Comparison of ENCODE assay signal across 29 cellular contexts in the genomic region with DNA sequence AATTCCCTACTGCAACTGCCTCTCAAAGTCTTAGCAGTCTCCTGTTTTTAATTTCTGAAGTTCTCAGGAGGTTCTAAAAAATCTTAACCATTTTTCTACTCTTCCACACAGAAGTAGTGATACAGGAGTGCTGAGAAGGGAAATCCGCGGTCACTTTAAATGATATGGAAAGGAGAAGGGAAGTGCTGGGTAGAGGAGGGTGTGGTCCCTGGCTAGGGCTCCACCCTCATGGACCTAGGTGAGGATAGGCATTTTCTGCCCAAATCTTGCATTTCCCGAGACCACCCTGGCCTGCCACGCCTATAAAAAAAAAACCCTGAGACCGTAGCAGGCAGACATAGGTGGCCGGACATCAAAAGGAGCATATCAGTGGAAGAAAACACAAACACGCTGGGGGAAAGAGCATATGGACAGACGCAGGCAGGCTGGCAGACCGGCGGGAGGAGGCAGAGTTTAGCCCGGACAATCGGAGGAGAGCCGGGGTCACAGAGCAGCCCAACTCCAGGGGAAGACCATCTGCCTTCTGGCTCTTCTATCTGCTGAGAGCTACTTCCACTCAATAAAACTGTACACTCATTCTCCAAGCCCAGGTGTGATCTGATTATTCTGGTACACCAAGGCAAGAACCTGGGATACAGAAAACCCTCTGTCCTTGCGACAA.
"Had no signal": no experiment of that assay in that cellular context is flagged by ENCODE, and none has a peak within 500 bp of the region (broad histone marks: within the 10 kb centered on the region; RNA-seq: fewer than 3 reads in every experiment).

No MANE protein-coding gene starts in this region.

- H3K4me1 Mint-ChIP-seq: immature natural killer cell; memory B cell; mesothelial cell of epicardium; natural killer cell; neural crest cell; stimulated activated effector memory CD8-positive, alpha-beta T cell treated with anti-CD3 and anti-CD28 coated beads, Interleukin-12 subunit alpha, Interleukin-12 subunit beta, amount 100 ng/mL, for 72 hours had no signal

- H3K36me3 Mint-ChIP-seq: immature natural killer cell; memory B cell; mesothelial cell of epicardium; natural killer cell; stimulated activated effector memory CD8-positive, alpha-beta T cell treated with anti-CD3 and anti-CD28 coated beads, Interleukin-12 subunit alpha, Interleukin-12 subunit beta, amount 100 ng/mL, for 72 hours; type B pancreatic cell had no signal

- H3K27me3 Mint-ChIP-seq: memory B cell, type B pancreatic cell had no signal

- H3K4me3 ChIP-seq: dorsolateral prefrontal cortex, esophagus muscularis mucosa, gastrocnemius medialis, heart right ventricle, left ventricle myocardium inferior, lower lobe of right lung, psoas muscle, right lobe of liver, suprapubic skin, thyroid gland, uterus had no signal

- H3K36me3 ChIP-seq: esophagus muscularis mucosa, gastrocnemius medialis, heart right ventricle, left ventricle myocardium inferior, lower lobe of right lung, right lobe of liver, suprapubic skin, thyroid gland, uterus had no signal

- DNase-seq: cortex of kidney; dorsolateral prefrontal cortex; effector CD8-positive, alpha-beta T cell; gastrocnemius medialis; heart right ventricle; hypothalamus; immature natural killer cell; kidney; left cardiac atrium; left ventricle myocardium inferior; lower lobe of right lung; natural killer cell; occipital lobe; psoas muscle; retina; right lobe of liver; stimulated activated CD4-positive, alpha-beta T cell treated with anti-CD3 and anti-CD28 coated beads, Interleukin-4, amount 100 ng/mL, for 1 hour; stimulated activated CD8-positive, alpha-beta memory T cell treated with anti-CD3 and anti-CD28 coated beads, Interleukin-4, amount 100 ng/mL, for 48 hours; stimulated activated naive CD8-positive, alpha-beta T cell treated with anti-CD3 and anti-CD28 coated beads, Interleukin-15, Interleukin-2, amounts not matched to agents 100 U/mL and 50 U/mL, for 24 hours; thyroid gland; uterus had no signal

- H3K4me3 Mint-ChIP-seq: immature natural killer cell; memory B cell; mesothelial cell of epicardium; natural killer cell; neural crest cell; stimulated activated effector memory CD8-positive, alpha-beta T cell treated with anti-CD3 and anti-CD28 coated beads, Interleukin-12 subunit alpha, Interleukin-12 subunit beta, amount 100 ng/mL, for 72 hours; type B pancreatic cell had no signal

- H3K4me1 ChIP-seq: esophagus muscularis mucosa, gastrocnemius medialis, heart right ventricle, left ventricle myocardium inferior, lower lobe of right lung, psoas muscle, right lobe of liver, suprapubic skin, thyroid gland, uterus had no signal

- H3K27me3 ChIP-seq: gastrocnemius medialis, suprapubic skin, thyroid gland had no signal

- H3K9me3 ChIP-seq: esophagus muscularis mucosa, gastrocnemius medialis, heart right ventricle, left ventricle myocardium inferior, lower lobe of right lung, psoas muscle, right lobe of liver, suprapubic skin, thyroid gland, uterus had no signal

- H3K27ac Mint-ChIP-seq: immature natural killer cell; memory B cell; mesothelial cell of epicardium; natural killer cell; stimulated activated effector memory CD8-positive, alpha-beta T cell treated with anti-CD3 and anti-CD28 coated beads, Interleukin-12 subunit alpha, Interleukin-12 subunit beta, amount 100 ng/mL, for 72 hours; type B pancreatic cell had no signal

- H3K27ac ChIP-seq: dorsolateral prefrontal cortex, epithelial cell of prostate, esophagus muscularis mucosa, gastrocnemius medialis, heart right ventricle, left ventricle myocardium inferior, lower lobe of right lung, psoas muscle, right lobe of liver, suprapubic skin, thyroid gland, uterus had no signal

- H3K9me3 Mint-ChIP-seq: memory B cell, natural killer cell, type B pancreatic cell had no signal
